21 cellular contexts compared by ENCODE assay signal in genomic region chr19:29029271-29029670, GRCh38.
"Had no signal": no experiment of that assay in that cellular context is flagged by ENCODE, and none has a peak within 500 bp of the region (broad histone marks: within the 10 kb centered on the region; RNA-seq: fewer than 3 reads in every experiment).

No MANE protein-coding gene starts in this region.

- ATAC-seq: effector memory CD8-positive, alpha-beta T cell; left lung; lower lobe of right lung; naive thymus-derived CD4-positive, alpha-beta T cell; sciatic nerve; stimulated activated naive B cell treated with anti-CD40 and anti-IgM and Interleukin-4, amounts not matched to agents 10 μg/mL and 1 μg/mL and 100 μg/mL, for 72 hours; stimulated activated naive CD8-positive, alpha-beta T cell treated with anti-CD3 and anti-CD28 coated beads, Interleukin-15, amount 100 ng/mL, for 72 hours; upper lobe of right lung had no signal

- H3K27me3 Mint-ChIP-seq: dendritic cell treated with granulocyte-macrophage colony-stimulating factor and Interleukin-4, amounts not matched to agents 40 ng/mL and 50 ng/mL, for 4 days; memory B cell; stimulated activated naive B cell treated with anti-CD40 and anti-IgM and Interleukin-4, amounts not matched to agents 10 μg/mL and 1 μg/mL and 100 μg/mL, for 72 hours; stimulated activated naive CD8-positive, alpha-beta T cell treated with anti-CD3 and anti-CD28 coated beads, Interleukin-15, amount 100 ng/mL, for 72 hours had no signal

- H3K4me1 ChIP-seq: esophagus muscularis mucosa, left lung, lower lobe of right lung, testis, tibial nerve, upper lobe of right lung had no signal

- H3K27me3 ChIP-seq: esophagus muscularis mucosa, neutrophil, testis, tibial nerve, upper lobe of right lung had no signal

- H3K27ac ChIP-seq: epithelial cell of prostate, esophagus muscularis mucosa, left lung, lower lobe of right lung, neutrophil, skin epidermis, testis, tibial nerve, upper lobe of right lung had no signal

- H3K4me1 Mint-ChIP-seq: immature natural killer cell; memory B cell; naive thymus-derived CD4-positive, alpha-beta T cell; stimulated activated naive B cell treated with anti-CD40 and anti-IgM and Interleukin-4, amounts not matched to agents 10 μg/mL and 1 μg/mL and 100 μg/mL, for 72 hours; stimulated activated naive CD8-positive, alpha-beta T cell treated with anti-CD3 and anti-CD28 coated beads, Interleukin-15, amount 100 ng/mL, for 72 hours had no signal

- H3K9me3 Mint-ChIP-seq: effector memory CD8-positive, alpha-beta T cell; stimulated activated naive CD8-positive, alpha-beta T cell treated with anti-CD3 and anti-CD28 coated beads, Interleukin-15, amount 100 ng/mL, for 72 hours had no signal

- DNase-seq: effector memory CD8-positive, alpha-beta T cell; foreskin fibroblast; immature natural killer cell; left lung; lower lobe of right lung; naive thymus-derived CD4-positive, alpha-beta T cell; nephron progenitor cell; stimulated activated CD4-positive, alpha-beta T cell treated with anti-CD3 and anti-CD28 coated beads, Interleukin-2, amount 100 ng/mL, for 24 hours; stimulated activated CD4-positive, alpha-beta T cell treated with anti-CD3 and anti-CD28 coated beads, Interleukin-4, amount 100 ng/mL, for 4 hours; stimulated activated naive B cell treated with anti-CD40 and anti-IgM and Interleukin-4, amounts not matched to agents 10 μg/mL and 1 μg/mL and 100 μg/mL, for 72 hours; stimulated activated naive CD8-positive, alpha-beta T cell treated with anti-CD3 and anti-CD28 coated beads, Interleukin-15, amount 100 ng/mL, for 72 hours; testis; upper lobe of right lung had no signal

- H3K4me3 Mint-ChIP-seq: dendritic cell treated with granulocyte-macrophage colony-stimulating factor and Interleukin-4, amounts not matched to agents 40 ng/mL and 50 ng/mL, for 4 days; effector memory CD8-positive, alpha-beta T cell; immature natural killer cell; memory B cell; naive thymus-derived CD4-positive, alpha-beta T cell; nephron progenitor cell; stimulated activated naive B cell treated with anti-CD40 and anti-IgM and Interleukin-4, amounts not matched to agents 10 μg/mL and 1 μg/mL and 100 μg/mL, for 72 hours; stimulated activated naive CD8-positive, alpha-beta T cell treated with anti-CD3 and anti-CD28 coated beads, Interleukin-15, amount 100 ng/mL, for 72 hours had no signal

- H3K27ac Mint-ChIP-seq: dendritic cell treated with granulocyte-macrophage colony-stimulating factor and Interleukin-4, amounts not matched to agents 40 ng/mL and 50 ng/mL, for 4 days; effector memory CD8-positive, alpha-beta T cell; immature natural killer cell; memory B cell; naive thymus-derived CD4-positive, alpha-beta T cell; nephron progenitor cell; stimulated activated naive B cell treated with anti-CD40 and anti-IgM and Interleukin-4, amounts not matched to agents 10 μg/mL and 1 μg/mL and 100 μg/mL, for 72 hours had no signal

- H3K36me3 ChIP-seq: esophagus muscularis mucosa, left lung, lower lobe of right lung, neutrophil, tibial nerve, upper lobe of right lung had no signal

- H3K36me3 Mint-ChIP-seq: immature natural killer cell; memory B cell; naive thymus-derived CD4-positive, alpha-beta T cell; stimulated activated naive B cell treated with anti-CD40 and anti-IgM and Interleukin-4, amounts not matched to agents 10 μg/mL and 1 μg/mL and 100 μg/mL, for 72 hours had no signal

- H3K4me3 ChIP-seq: esophagus muscularis mucosa, left lung, lower lobe of right lung, skin epidermis, testis, tibial nerve, upper lobe of right lung had no signal
